Comparison of ENCODE assay signal across 17 cellular contexts in the genomic region with DNA sequence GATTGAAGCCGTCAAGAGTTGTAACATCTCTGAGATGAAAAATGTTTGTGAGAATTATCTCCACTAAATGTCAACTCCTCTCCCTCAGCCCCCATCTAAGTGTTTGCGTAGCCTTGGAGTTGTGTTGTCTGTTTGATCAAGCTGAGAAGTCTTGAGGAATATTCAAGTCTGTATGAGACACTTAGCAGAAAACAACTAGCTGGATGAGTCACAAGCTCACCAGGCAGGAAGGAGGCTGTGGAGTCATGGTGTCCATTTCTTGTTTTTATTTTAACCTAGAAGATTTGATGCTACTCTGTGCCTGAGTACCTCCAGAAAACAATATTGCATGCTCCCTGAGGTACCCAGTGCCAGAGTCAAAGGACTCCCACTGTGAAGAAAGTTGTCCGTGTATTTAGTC.
DNase-seq lines count a peak whose midpoint lies in the region; TF ChIP-seq lines count a peak whose summit lies in the region.
"Had no signal": no experiment of that assay in that cellular context is flagged by ENCODE, and none has a peak within 500 bp of the region (broad histone marks: within the 10 kb centered on the region; RNA-seq: fewer than 3 reads in every experiment).

No MANE protein-coding gene starts in this region.

- in situ Hi-C loops in astrocyte of the spinal cord (cut with HindIII; ENCODE audit: low sequenced_read_pairs): no loop called here
- in situ Hi-C loops in G401 (cut with HindIII; ENCODE audit: low sequenced_read_pairs): no loop called here

- DNase-seq in AG10803 (ENCODE audit: low read depth) (peak; percentile 25), NCI-H146 treated with DMSO at 0.1 percent for 48 hours (lab: John Stamatoyannopoulos, UW; ENCODE audit: unreplicated experiment) (peak; percentile 49), astrocyte of the spinal cord (ENCODE audit: low read depth, low spot score) (peak; percentile 49), kidney tubule cell (ENCODE audit: low spot score) (peak; percentile 55), posterior vena cava (ENCODE audit: low spot score) (no peak), G401 (ENCODE audit: low spot score) (no peak), OCI-M1 (lab: John Stamatoyannopoulos, UW) (no peak)
- DNase-seq in effector CD4-positive, alpha-beta T cell: no peak
- DNase-seq: activated naive CD4-positive, alpha-beta T cell treated with anti-CD3 and anti-CD28 coated beads, Interleukin-2, amount 50 U/mL, for 16 hours; activated T-cell treated with anti-CD3 and anti-CD28 coated beads, Interleukin-2, amount 50 U/mL, for 1 hour; CD8-positive, alpha-beta memory T cell; esophagus squamous epithelium; heart right ventricle; mesendoderm; NCI-H2029; stimulated activated CD4-positive, alpha-beta T cell treated with anti-CD3 and anti-CD28 coated beads, Interleukin-15, amount 100 ng/mL, for 24 hours; stimulated activated naive CD8-positive, alpha-beta T cell treated with anti-CD3 and anti-CD28 coated beads, Interleukin-15, Interleukin-2, amounts not matched to agents 100 U/mL and 50 U/mL, for 24 hours had no signal

- intact Hi-C loops in posterior vena cava (cut with DNase I): no loop called here

- H3K4me3 ChIP-seq in AG10803 (ENCODE audit: low read length) (no peak overlapping the region), astrocyte of the spinal cord (ENCODE audit: low read depth, low read length) (no peak overlapping the region)
- H3K4me3 ChIP-seq: esophagus squamous epithelium, heart right ventricle had no signal

- TF ChIP-seq CTCF in AG10803 (conservative IDR thresholded peaks at IDR 0.05; ENCODE audit: low read length) (no peak), astrocyte of the spinal cord (IDR thresholded peaks at IDR 0.05; ENCODE audit: low read depth, low read length) (no peak)

Comparison
In these comparisons a context has a peak if more than half of its experiments do, and no peak if none do; other contexts are left out.
1. DNase-seq: peak in AG10803 (single experiment), NCI-H146 treated with DMSO at 0.1 percent for 48 hours (single experiment), astrocyte of the spinal cord (single experiment) and kidney tubule cell (single experiment); none in effector CD4-positive, alpha-beta T cell (single experiment), posterior vena cava (single experiment), G401 (single experiment) and OCI-M1 (single experiment).